ENCODE assay signal across 22 cellular contexts in the genomic region with DNA sequence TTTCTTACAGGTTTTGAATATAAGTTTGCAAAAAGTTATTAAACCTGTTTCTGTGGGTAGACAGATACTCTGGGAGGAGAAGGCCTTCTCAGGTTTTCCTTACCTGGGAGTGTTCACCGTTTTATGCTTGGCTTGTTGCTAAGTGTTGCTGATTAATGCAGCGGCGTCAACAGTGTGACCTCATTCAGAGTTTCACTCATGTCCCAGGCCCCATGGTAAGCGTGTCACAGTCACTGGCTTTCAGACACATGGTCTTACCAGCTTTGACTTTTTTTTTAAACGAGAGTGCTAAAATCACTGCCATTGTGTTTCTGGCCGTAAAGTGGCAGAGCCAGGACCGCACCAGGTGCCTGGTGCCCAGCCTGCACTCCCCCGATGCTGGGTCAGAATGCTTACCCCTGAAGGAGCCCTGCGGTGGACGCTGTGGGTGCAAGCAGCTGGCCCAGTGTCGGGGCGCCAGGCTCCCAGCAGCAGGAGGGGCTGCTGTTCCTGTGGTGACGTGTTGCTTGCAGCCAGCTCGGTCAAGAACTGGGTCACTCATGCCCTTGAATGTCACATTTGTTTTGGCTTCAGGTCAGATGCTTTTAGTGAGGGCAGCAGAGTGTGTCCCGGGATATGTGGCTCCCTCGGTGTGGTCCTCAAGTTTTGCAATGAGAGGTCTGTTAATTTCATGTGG. TPM values are rescaled to one million over a fixed set of nuclear protein-coding genes. Genes with fewer than 3 reads are reported as not detected.
DNase-seq lines count a peak whose midpoint lies in the region; ATAC-seq and TF ChIP-seq lines count a peak whose summit lies in the region.
"Had no signal": no experiment of that assay in that cellular context is flagged by ENCODE, and none has a peak within 500 bp of the region (broad histone marks: within the 10 kb centered on the region; RNA-seq: fewer than 3 reads in every experiment).

No MANE protein-coding gene starts in this region.

- H3K4me1 Mint-ChIP-seq in chondrocyte (ENCODE audit: low read depth): peaks cover 31% of the 10 kb centered on the region

- H3K36me3 ChIP-seq in sigmoid colon: peaks cover 0 to 41% (median 17%) of the 10 kb centered on the region in 4 donors

- peaks cover 2% of the 10 kb centered on the region for H3K36me3 Mint-ChIP-seq in chondrocyte (ENCODE audit: low read depth)

- TF ChIP-seq EP300 in sigmoid colon (IDR thresholded peaks at IDR 0.05): no peak

- no peak overlapping the region for H3K4me3 Mint-ChIP-seq in chondrocyte (ENCODE audit: unreplicated experiment)
- H3K4me3 Mint-ChIP-seq: CD14-positive monocyte, H9 had no signal

- H3K27ac Mint-ChIP-seq in chondrocyte (ENCODE audit: unreplicated experiment): no peak overlapping the region

- no peaks in the 10 kb centered on the region for H3K27me3 Mint-ChIP-seq in chondrocyte (ENCODE audit: low read depth)

- 88 to 95% methylated on average over 16 of the region's 16 CpGs for WGBS in sigmoid colon, 2 donors

- no peaks in the 10 kb centered on the region for H3K9me3 Mint-ChIP-seq in chondrocyte (ENCODE audit: low read depth)
- H3K9me3 Mint-ChIP-seq: CD14-positive monocyte had no signal

- no peak overlapping the region for H3K27ac ChIP-seq in sigmoid colon
- H3K27ac ChIP-seq: HL-60 had no signal

- ATAC-seq in left ventricle myocardium superior (no peak), GM21786 (IDR thresholded peaks at IDR 0.05; ENCODE audit: unreplicated experiment) (no peak)

- no peak for TF ChIP-seq POLR2A in sigmoid colon (IDR thresholded peaks at IDR 0.05)

- no peaks in the 10 kb centered on the region for H3K27me3 ChIP-seq in sigmoid colon

- TF ChIP-seq CTCF in chondrocyte (IDR thresholded peaks at IDR 0.05) (no peak), sigmoid colon (IDR thresholded peaks at IDR 0.05) (no peak)

- no peak overlapping the region for H3K4me3 ChIP-seq in sigmoid colon

- intact Hi-C loops in left ventricle myocardium superior (cut with micrococcal nuclease): no loop called here
- intact Hi-C loops in sigmoid colon (cut with DNase I): no loop called here

- H3K9me3 ChIP-seq in sigmoid colon: no peaks in the 10 kb centered on the region

- DNase-seq in chondrocyte (ENCODE audit: low spot score) (peak; percentile 43), left ventricle myocardium superior (peak; percentile 51), midbrain (lab: John Stamatoyannopoulos, UW) (peak; percentile 18), sigmoid colon (peak; percentile 38), NCI-H1092 (lab: John Stamatoyannopoulos, UW) (no peak), H4 (ENCODE audit: low spot score) (no peak), germinal center (ENCODE audit: low spot score) (no peak)
- DNase-seq: ACHN; AML-193; GF-D8; H9; NCI-H1417 treated with DMSO at 0.1 percent for 48 hours; NCI-H2029; NCI-H2171; NCI-H446; NCI-H69; NK-92 treated with Interleukin-12 subunit alpha and Interleukin-12 subunit beta, amount 100 ng/mL, for 24 hours; OCI-M1 had no signal

- H3K4me1 ChIP-seq in sigmoid colon: peaks cover 0 to 32% (median 26%) of the 10 kb centered on the region in 4 donors

RNA-seq across cellular contexts. Expression of a gene that starts 3.5 kb away (rescaled TPM):
- total RNA-seq in chondrocyte (22.0 to 29.4 TPM (median 22.7 TPM) in 3 replicates), left ventricle myocardium superior (51.2 TPM), sigmoid colon (10 to 100 TPM; 10.5 to 27.7 (median 16.3) TPM)
- 10 to 100 TPM; 11.4 to 33.0 (median 16.4) TPM for polyA plus RNA-seq in sigmoid colon
- 3.1 and 5.7 TPM in 2 replicates for total RNA-seq in H4 (2014; rRNA removed; shearing (Covaris generic))

RNA-seq across cellular contexts. Expression of a gene that starts 21.7 kb away (rescaled TPM):
- total RNA-seq in chondrocyte: 54.9 to 63.2 TPM (median 61.3 TPM) in 3 replicates
- 105 TPM for total RNA-seq in left ventricle myocardium superior
- 10 to 100 TPM; 23.1 to 87.8 (median 28.4) TPM for total RNA-seq in sigmoid colon
- 100 to 1,000 TPM in 2 of 3 donors, 10 to 100 TPM in 1; 64.3 to 136 (median 102) TPM for polyA plus RNA-seq in sigmoid colon
- total RNA-seq in H4 (2014; rRNA removed; shearing (Covaris generic)): 2.7 and 8.1 TPM in 2 replicates

RNA-seq across cellular contexts. Expression of a gene that starts 29.8 kb away (rescaled TPM):
- total RNA-seq in chondrocyte (3.4 to 4.7 TPM (median 3.7 TPM) in 3 replicates), left ventricle myocardium superior (13.2 TPM), sigmoid colon (10 to 100 TPM in 1 of 4 donors, 1 to 10 TPM in 3; 4.6 to 10.2 (median 7.6) TPM)
- polyA plus RNA-seq in sigmoid colon: 1 to 10 TPM; 5.0 to 5.4 (median 5.1) TPM
- 2.2 and 5.6 TPM in 2 replicates for total RNA-seq in H4 (2014; rRNA removed; shearing (Covaris generic))

RNA-seq across cellular contexts. Expression of a gene that starts 32.2 kb away (rescaled TPM):
- total RNA-seq in chondrocyte: 9.5 to 20.6 TPM (median 10.8 TPM) in 3 replicates
- 5.1 TPM for total RNA-seq in left ventricle myocardium superior
- total RNA-seq in sigmoid colon: 10 to 100 TPM in 2 of 4 donors, 1 to 10 TPM in 2; 6.7 to 14.0 (median 9.6) TPM
- polyA plus RNA-seq in sigmoid colon: 1 to 10 TPM; 3.6 to 9.4 (median 3.9) TPM
- total RNA-seq in H4 (2014; rRNA removed; shearing (Covaris generic)): 6.1 and 12.7 TPM in 2 replicates

RNA-seq across cellular contexts. Expression of a gene that starts 35.3 kb away (rescaled TPM):
- total RNA-seq in chondrocyte: 1.9 to 2.9 TPM (median 2.8 TPM) in 3 replicates
- 2.1 TPM for total RNA-seq in left ventricle myocardium superior
- total RNA-seq in sigmoid colon: 1 to 10 TPM; 1.3 to 7.8 (median 3.5) TPM
- polyA plus RNA-seq in sigmoid colon: 10 to 100 TPM; 28.2 to 76.6 (median 33.0) TPM
- total RNA-seq in H4 (2014; rRNA removed; shearing (Covaris generic)): 0.75 and 0.86 TPM in 2 replicates
- total RNA-seq: SK-MEL-5 had no signal

Comparison
In these comparisons a context has a peak if more than half of its experiments do, and no peak if none do; other contexts are left out.
1. DNase-seq: peak in chondrocyte (single experiment), left ventricle myocardium superior (single experiment), midbrain (single experiment) and sigmoid colon (single experiment); none in NCI-H1092 (single experiment), H4 (single experiment) and germinal center (single experiment).